ENCODE assay signal across 1 cellular context in genomic region chr2:45650851-45651414, GRCh38.
TF ChIP-seq lines count a peak whose summit lies in the region.

No MANE protein-coding gene starts in this region.

TF ChIP-seq in HEK293, 187 proteins besides CTCF, POLR2A, EP300 and RAD21 (continued from another document):
- TF ChIP-seq PRDM2 (tag by site-specific recombination; IDR thresholded peaks at IDR 0.05; ENCODE audit: borderline replicate concordance), result no peak
- no peak for TF ChIP-seq ZNF362 (tag by site-specific recombination; IDR thresholded peaks at IDR 0.05)
- peak; percentile 58 for TF ChIP-seq KLF1 (tag by site-specific recombination; IDR thresholded peaks at IDR 0.05)
- peak; percentile 88; the same call in 1 of the 2 replicates for TF ChIP-seq ZNF660 (tag by site-specific recombination; IDR thresholded peaks at IDR 0.05)
- peak; percentile 81 for TF ChIP-seq PRDM4 (tag by site-specific recombination; IDR thresholded peaks at IDR 0.05)
- no peak for TF ChIP-seq ZNF132 (tag by site-specific recombination; IDR thresholded peaks at IDR 0.05; ENCODE audit: borderline replicate concordance)
- TF ChIP-seq ZSCAN18 (tag by site-specific recombination; IDR thresholded peaks at IDR 0.05), result peak; percentile 92; the same call in 1 of the 2 replicates
- TF ChIP-seq ZNF341 (tag by site-specific recombination; IDR thresholded peaks at IDR 0.05; ENCODE audit: low read depth), result peak; percentile 47; the same call in 1 of the 2 replicates
- peak; percentile 90 for TF ChIP-seq ZBTB21 (tag by site-specific recombination; IDR thresholded peaks at IDR 0.05)
- TF ChIP-seq ZSCAN30 (tag by site-specific recombination; IDR thresholded peaks at IDR 0.05), result peak; percentile 30; the same call in 1 of the 2 replicates
- no peak for TF ChIP-seq ZNF23 (tag by site-specific recombination; IDR thresholded peaks at IDR 0.05; ENCODE audit: borderline replicate concordance)
- TF ChIP-seq KLF9 (tag by site-specific recombination; IDR thresholded peaks at IDR 0.05; ENCODE audit: low read depth), result 0 out of 2 replicates have a peak, but pooled peaks have one; percentile 55
- TF ChIP-seq ZNF704 (tag by site-specific recombination; IDR thresholded peaks at IDR 0.05), result no peak
- TF ChIP-seq ZNF138 (tag by site-specific recombination; IDR thresholded peaks at IDR 0.05; ENCODE audit: borderline replicate concordance), result no peak
- TF ChIP-seq WT1 (tag by site-specific recombination; IDR thresholded peaks at IDR 0.05), result no peak
- peak; percentile 82 for TF ChIP-seq PRDM1 (tag by site-specific recombination; IDR thresholded peaks at IDR 0.05)
- TF ChIP-seq ZNF133 (tag by site-specific recombination; IDR thresholded peaks at IDR 0.05), result peak; percentile 41
- no peak for TF ChIP-seq ZNF239 (tag by site-specific recombination; IDR thresholded peaks at IDR 0.05)
- TF ChIP-seq ZNF19 (tag by site-specific recombination; IDR thresholded peaks at IDR 0.05; ENCODE audit: low read depth), result no peak
